In the genomic region with DNA sequence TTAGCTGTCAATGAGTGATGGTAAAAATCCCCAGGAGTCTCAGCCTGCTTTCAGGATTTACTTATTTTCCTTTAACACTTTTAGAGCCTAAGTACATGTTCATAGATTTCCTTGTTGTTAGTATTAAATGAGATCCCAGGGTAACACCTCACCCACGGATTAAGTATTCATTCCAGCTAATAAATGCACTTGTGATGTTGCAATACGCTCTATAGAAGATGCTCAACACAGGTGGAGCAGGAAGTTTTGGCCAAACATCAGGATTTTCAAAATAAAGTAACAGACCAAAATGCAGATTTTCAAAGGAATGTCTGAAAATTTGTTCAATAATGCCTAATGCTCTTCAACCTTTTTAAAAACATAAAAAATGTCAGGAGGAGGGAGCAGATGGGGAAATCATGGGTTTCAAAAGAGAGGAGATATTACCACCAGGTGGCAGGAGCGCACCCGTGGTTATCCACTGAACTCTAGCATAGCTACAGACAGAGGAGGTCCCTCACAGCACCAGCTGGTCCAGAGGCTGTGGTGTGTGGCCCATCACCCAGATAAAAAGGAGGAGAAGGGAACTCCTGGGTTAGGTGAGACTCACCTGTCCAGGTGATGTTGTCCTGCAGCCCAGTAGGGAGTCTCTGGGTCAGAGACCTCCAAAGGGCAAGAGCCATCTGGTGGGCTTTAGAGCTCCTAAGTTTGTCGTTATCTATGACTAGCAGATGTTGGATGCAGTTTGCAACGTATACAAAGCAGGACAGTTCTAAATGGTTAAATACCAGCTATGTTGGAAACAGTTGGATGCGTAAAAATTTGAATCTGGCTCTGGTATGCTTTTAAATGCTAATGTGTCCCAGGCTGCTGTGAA, we compare ENCODE assay signal across 8 cellular contexts.
DNase-seq lines count a peak whose midpoint lies in the region; ATAC-seq, FAIRE-seq and TF ChIP-seq lines count a peak whose summit lies in the region.

No MANE protein-coding gene starts in this region.

- no peaks in the 10 kb centered on the region for H3K9me3 Mint-ChIP-seq in activated naive CD4-positive, alpha-beta T cell treated with anti-CD3 and anti-CD28 coated beads, Interleukin-2, amount 10 ng/mL, durations not matched to agents 7 days and 5 days

- no peak overlapping the region for H3K27ac ChIP-seq in heart left ventricle

- H3K4me1 ChIP-seq in heart left ventricle: no peaks in the 10 kb centered on the region

- no peaks in the 10 kb centered on the region for H3K4me1 Mint-ChIP-seq in activated naive CD4-positive, alpha-beta T cell treated with anti-CD3 and anti-CD28 coated beads, Interleukin-2, amount 10 ng/mL, durations not matched to agents 7 days and 5 days

- intact Hi-C loops in heart left ventricle (cut with DNase I): loop anchor here (1.0 to 10.0 kb wide), 12 partner anchors 184 to 818 kb away; no protein-coding TSS in a partner anchor

- CTCF ChIA-PET in activated naive CD4-positive, alpha-beta T cell treated with anti-CD3 and anti-CD28 coated beads, Interleukin-2, amount 10 ng/mL, durations not matched to agents 7 days and 5 days (lab: Charles Lee): interaction anchor here (0.5 to 3.8 kb wide), 20 partner anchors 10 to 581 kb away, joined by 3 to 22 read pairs (median 4); no protein-coding TSS in a partner anchor

- H3K27me3 ChIP-seq in heart left ventricle: peaks cover 0 to 3% (median 0%) of the 10 kb centered on the region in 9 donors

- H3K27me3 Mint-ChIP-seq in activated naive CD4-positive, alpha-beta T cell treated with anti-CD3 and anti-CD28 coated beads, Interleukin-2, amount 10 ng/mL, durations not matched to agents 7 days and 5 days: peaks cover 3% of the 10 kb centered on the region

- TF ChIP-seq POLR2A in heart left ventricle (IDR thresholded peaks at IDR 0.05): no peak

- no peak overlapping the region for H3K27ac Mint-ChIP-seq in activated naive CD4-positive, alpha-beta T cell treated with anti-CD3 and anti-CD28 coated beads, Interleukin-2, amount 10 ng/mL, durations not matched to agents 7 days and 5 days

- TF ChIP-seq CTCF in heart left ventricle (IDR thresholded peaks at IDR 0.05): peak; percentile 56 to 79 (median 70)

- H3K36me3 Mint-ChIP-seq in activated naive CD4-positive, alpha-beta T cell treated with anti-CD3 and anti-CD28 coated beads, Interleukin-2, amount 10 ng/mL, durations not matched to agents 7 days and 5 days: no peaks in the 10 kb centered on the region

- DNase-seq in COLO668 (lab: John Stamatoyannopoulos, UW; ENCODE audit: unreplicated experiment) (peak; percentile 37), GM19239 (ENCODE audit: insufficient read length, low spot score) (no peak), RCC 7860 (ENCODE audit: low spot score) (peak; percentile 38), heart left ventricle (peak in 4 of 5 donors; percentile 39 to 64 (median 46)), retina (peak; percentile 57), iPS-NIHi11 (ENCODE audit: low spot score) (no peak)
- peak; percentile 66 for DNase-seq in activated naive CD4-positive, alpha-beta T cell treated with anti-CD3 and anti-CD28 coated beads, Interleukin-2, amount 10 ng/mL, durations not matched to agents 7 days and 5 days

- peak; percentile 14 for FAIRE-seq in GM19239 (lab: Jason Lieb, UNC)
- FAIRE-seq in RCC 7860 (lab: Jason Lieb, UNC): no peak

- no peak overlapping the region for H3K4me3 ChIP-seq in heart left ventricle

- ATAC-seq in HG03460 (IDR thresholded peaks at IDR 0.05; ENCODE audit: unreplicated experiment) (peak; percentile 92), heart left ventricle (peak; percentile 69 to 81 (median 78))

- no peaks in the 10 kb centered on the region for H3K9me3 ChIP-seq in heart left ventricle

- WGBS in heart left ventricle, 4 donors: 40 to 46% (median 44%) methylated on average over 7 of the region's 7 CpGs

- no peaks in the 10 kb centered on the region for H3K36me3 ChIP-seq in heart left ventricle

- H3K4me3 Mint-ChIP-seq in activated naive CD4-positive, alpha-beta T cell treated with anti-CD3 and anti-CD28 coated beads, Interleukin-2, amount 10 ng/mL, durations not matched to agents 7 days and 5 days: no peak overlapping the region

Comparison
In these comparisons a context has a peak if more than half of its experiments do, and no peak if none do; other contexts are left out.
1. DNase-seq: peak in COLO668 (single experiment), RCC 7860 (single experiment), activated naive CD4-positive, alpha-beta T cell treated with anti-CD3 and anti-CD28 coated beads, Interleukin-2, amount 10 ng/mL, durations not matched to agents 7 days and 5 days (single experiment), heart left ventricle (4 of 5) and retina (single experiment); none in GM19239 (single experiment) and iPS-NIHi11 (single experiment).